ENCODE assay signal across 8 cellular contexts in genomic region chr22:30314918-30315317, GRCh38. TPM values are rescaled to one million over a fixed set of nuclear protein-coding genes. Genes with fewer than 3 reads are reported as not detected.
A peak's percentile ranks its signal among the peaks of the same experiment; 100 is the strongest.
DNase-seq lines count a peak whose midpoint lies in the region; ATAC-seq and TF ChIP-seq lines count a peak whose summit lies in the region.

No MANE protein-coding gene starts in this region.

- H3K79me1 ChIP-seq in neuronal stem cell (ENCODE audit: low read depth, low read length), result no peaks in the 10 kb centered on the region

- H3K4me3 Mint-ChIP-seq in progenitor cell of endocrine pancreas (ENCODE audit: low read depth), result no peak overlapping the region

- H3K4me1 Mint-ChIP-seq in progenitor cell of endocrine pancreas (ENCODE audit: low read depth), result peaks cover 10% of the 10 kb centered on the region

- H4K91ac ChIP-seq in neuronal stem cell (ENCODE audit: low read depth, low read length, poor library complexity), result no peak overlapping the region

- no peak overlapping the region for H3K23ac ChIP-seq in neuronal stem cell (ENCODE audit: low read depth, low read length, poor library complexity)

- peak overlapping the region; percentile 75 to 95 for H3K27ac Mint-ChIP-seq in activated naive CD4-positive, alpha-beta T cell treated with anti-CD3 and anti-CD28 coated beads, Interleukin-2, amount 50 U/mL, for 72 hours
- H3K27ac Mint-ChIP-seq in progenitor cell of endocrine pancreas, result no peak overlapping the region

- no CpG with 5 or more reads among the region's 8 CpGs for WGBS in neuronal stem cell (ENCODE audit: extremely low coverage in 2 of 2, insufficient read length in 2 of 2, insufficient replicate concordance in 1 of 2), 2 donors

- no peak overlapping the region for H2BK15ac ChIP-seq in neuronal stem cell (ENCODE audit: low read length)

- peak; percentile 62 to 87 for ATAC-seq in activated naive CD4-positive, alpha-beta T cell treated with anti-CD3 and anti-CD28 coated beads, Interleukin-2, amount 50 U/mL, for 72 hours

- H3K27me3 ChIP-seq in OCI-LY3 (ENCODE audit: low read depth, low read length) (no peaks in the 10 kb centered on the region), neuronal stem cell (ENCODE audit: control insufficient read depth in 3 of 3, insufficient read depth in 3 of 3, low read depth in 1 of 3, low read length in 3 of 3) (no peaks in the 10 kb centered on the region)

- DNase-seq in ELF-1 (ENCODE audit: low read depth, low spot score), result peak; percentile 42
- DNase-seq in activated naive CD4-positive, alpha-beta T cell treated with anti-CD3 and anti-CD28 coated beads, Interleukin-2, amount 50 U/mL, for 72 hours (ENCODE audit: low spot score in 2 of 2), result peak in 1 of 2 donors; percentile 80
- no peak for DNase-seq in neuronal stem cell (ENCODE audit: low spot score)
- DNase-seq in dedifferentiated amniotic fluid mesenchymal stem cell (ENCODE audit: extremely low spot score), result no peak
- no peak for DNase-seq in NCI-H1417 (lab: John Stamatoyannopoulos, UW)
- DNase-seq in progenitor cell of endocrine pancreas (ENCODE audit: low spot score, unreplicated experiment), result no peak

- H2BK5ac ChIP-seq in neuronal stem cell (ENCODE audit: low read length), result no peak overlapping the region

- H2BK120ac ChIP-seq in neuronal stem cell (ENCODE audit: low read depth, low read length), result no peak overlapping the region

- peaks cover 0 to 7% of the 10 kb centered on the region in 2 donors for H3K9me3 Mint-ChIP-seq in activated naive CD4-positive, alpha-beta T cell treated with anti-CD3 and anti-CD28 coated beads, Interleukin-2, amount 50 U/mL, for 72 hours
- H3K9me3 Mint-ChIP-seq in progenitor cell of endocrine pancreas (ENCODE audit: low read depth), result no peaks in the 10 kb centered on the region

- no peaks in the 10 kb centered on the region for H3K36me3 ChIP-seq in OCI-LY3 (replicated peaks; ENCODE audit: low read depth, low read length)
- H3K36me3 ChIP-seq in neuronal stem cell (replicated peaks in 1 of 2; ENCODE audit: control insufficient read depth in 2 of 2, insufficient read depth in 2 of 2, low read length in 2 of 2), result no peaks in the 10 kb centered on the region

- peak overlapping the region; percentile 69 for H3K4me2 ChIP-seq in OCI-LY3 (ENCODE audit: low read length)
- H3K4me2 ChIP-seq in neuronal stem cell (ENCODE audit: insufficient read depth, low read length, poor library complexity, severe bottlenecking), result no peak overlapping the region

- peaks cover 4% of the 10 kb centered on the region; the same call in 1 of the 2 replicates for H3K79me2 ChIP-seq in OCI-LY3 (ENCODE audit: low read length)

- H3K9me3 ChIP-seq in OCI-LY3 (ENCODE audit: insufficient read depth, low read length), result no peaks in the 10 kb centered on the region
- no peaks in the 10 kb centered on the region for H3K9me3 ChIP-seq in neuronal stem cell (replicated peaks in 1 of 2; ENCODE audit: control insufficient read depth in 2 of 2, insufficient read depth in 1 of 2, low read depth in 1 of 2, low read length in 2 of 2)

- H2BK12ac ChIP-seq in neuronal stem cell (ENCODE audit: low read length), result no peak overlapping the region

- H3K4me1 ChIP-seq in OCI-LY3 (ENCODE audit: low read length) (peaks cover 36% of the 10 kb centered on the region), neuronal stem cell (ENCODE audit: control insufficient read depth in 2 of 2, insufficient read depth in 1 of 2, low read depth in 1 of 2, low read length in 2 of 2) (peaks cover 0 to 2% of the 10 kb centered on the region in 2 donors)

- no peaks in the 10 kb centered on the region for H3K27me3 Mint-ChIP-seq in progenitor cell of endocrine pancreas

- H3K4ac ChIP-seq in neuronal stem cell (ENCODE audit: low read length), result no peak overlapping the region

- H2AFZ ChIP-seq in OCI-LY3 (ENCODE audit: low read depth, low read length) (no peak overlapping the region), neuronal stem cell (ENCODE audit: low read length) (no peak overlapping the region)

- no peak overlapping the region for H3K14ac ChIP-seq in neuronal stem cell (ENCODE audit: low read length)

- no peaks in the 10 kb centered on the region for H4K20me1 ChIP-seq in OCI-LY3 (ENCODE audit: insufficient read depth, low read length)

- no peak for TF ChIP-seq CTCF in OCI-LY3 (IDR thresholded peaks at IDR 0.05; ENCODE audit: low read depth, low read length)
- no peak for TF ChIP-seq CTCF in progenitor cell of endocrine pancreas (IDR thresholded peaks at IDR 0.05; ENCODE audit: unreplicated experiment)

- H3K18ac ChIP-seq in neuronal stem cell (ENCODE audit: low read length), result no peak overlapping the region

- H3K9ac ChIP-seq in OCI-LY3 (ENCODE audit: low read length) (peak overlapping the region; percentile 33; the same call in 1 of the 2 replicates), neuronal stem cell (ENCODE audit: low read depth, low read length, poor library complexity) (no peak overlapping the region)

- peak overlapping the region; percentile 34; the same call in 1 of the 2 replicates for H3K4me3 ChIP-seq in OCI-LY3 (ENCODE audit: low read length)
- H3K4me3 ChIP-seq in skin epidermis, result no peak overlapping the region
- H3K4me3 ChIP-seq in neuronal stem cell (ENCODE audit: low read length in 2 of 2), result no peak overlapping the region

- H3K36me3 Mint-ChIP-seq in activated naive CD4-positive, alpha-beta T cell treated with anti-CD3 and anti-CD28 coated beads, Interleukin-2, amount 50 U/mL, for 72 hours, result peaks cover 0 to 30% of the 10 kb centered on the region in 2 donors
- no peaks in the 10 kb centered on the region for H3K36me3 Mint-ChIP-seq in progenitor cell of endocrine pancreas (ENCODE audit: insufficient read depth)

- H2AK5ac ChIP-seq in neuronal stem cell (ENCODE audit: low read depth, low read length), result no peak overlapping the region

- H4K8ac ChIP-seq in neuronal stem cell (ENCODE audit: low read depth, low read length), result no peak overlapping the region

- peak overlapping the region; percentile 38 for H3K27ac ChIP-seq in OCI-LY3 (ENCODE audit: low read length)
- H3K27ac ChIP-seq in skin epidermis, result peak overlapping the region in 12 of 21 experiments; percentile 3 to 94 (median 43)
- no peak overlapping the region for H3K27ac ChIP-seq in neuronal stem cell (replicated peaks; ENCODE audit: low read length)

RNA-seq across cellular contexts. Expression of gene TBC1D10A, which starts 11.8 kb away (rescaled TPM):
- 10 to 100 TPM; 27.2 to 36.9 TPM for total RNA-seq in activated naive CD4-positive, alpha-beta T cell treated with anti-CD3 and anti-CD28 coated beads, Interleukin-2, amount 50 U/mL, for 72 hours
- 4.9 TPM for polyA plus RNA-seq in neuronal stem cell (2013, experiment 1 of 2)
- polyA plus RNA-seq in neuronal stem cell (2013, experiment 2 of 2), result 4.8 TPM
- total RNA-seq in progenitor cell of endocrine pancreas, result 10.6 and 13.4 TPM in 2 replicates

RNA-seq across cellular contexts. Expression of gene CASTOR1, which starts 25.6 kb away (rescaled TPM):
- 1 to 10 TPM; 6.3 to 7.5 TPM for total RNA-seq in activated naive CD4-positive, alpha-beta T cell treated with anti-CD3 and anti-CD28 coated beads, Interleukin-2, amount 50 U/mL, for 72 hours
- polyA plus RNA-seq in neuronal stem cell (2013, experiment 1 of 2), result 13.2 TPM
- polyA plus RNA-seq in neuronal stem cell (2013, experiment 2 of 2), result 14.0 TPM
- total RNA-seq in progenitor cell of endocrine pancreas, result 7.2 and 9.3 TPM in 2 replicates

RNA-seq across cellular contexts. Expression of gene SF3A1, which starts 41.8 kb away (rescaled TPM):
- 100 to 1,000 TPM; 229 to 281 TPM for total RNA-seq in activated naive CD4-positive, alpha-beta T cell treated with anti-CD3 and anti-CD28 coated beads, Interleukin-2, amount 50 U/mL, for 72 hours
- 131 TPM for polyA plus RNA-seq in neuronal stem cell (2013, experiment 1 of 2)
- polyA plus RNA-seq in neuronal stem cell (2013, experiment 2 of 2), result 132 TPM
- total RNA-seq in progenitor cell of endocrine pancreas, result 155 and 165 TPM in 2 replicates

RNA-seq across cellular contexts. Expression of gene CCDC157, which starts 41.9 kb away (rescaled TPM):
- total RNA-seq in activated naive CD4-positive, alpha-beta T cell treated with anti-CD3 and anti-CD28 coated beads, Interleukin-2, amount 50 U/mL, for 72 hours, result 1 to 10 TPM in 1 of 2 donors, not detected in 1; 2.9 TPM
- 4.8 TPM for polyA plus RNA-seq in neuronal stem cell (2013, experiment 1 of 2)
- polyA plus RNA-seq in neuronal stem cell (2013, experiment 2 of 2), result 4.9 TPM
- total RNA-seq in progenitor cell of endocrine pancreas, result 11.1 and 13.5 TPM in 2 replicates

RNA-seq across cellular contexts. Expression of gene OSM, which starts 48.3 kb away (rescaled TPM):
- total RNA-seq in activated naive CD4-positive, alpha-beta T cell treated with anti-CD3 and anti-CD28 coated beads, Interleukin-2, amount 50 U/mL, for 72 hours, result 10 to 100 TPM; 16.1 to 40.4 TPM
- 0.01 TPM for polyA plus RNA-seq in neuronal stem cell (2013, experiment 1 of 2)
- 0.04 TPM for polyA plus RNA-seq in neuronal stem cell (2013, experiment 2 of 2)
- total RNA-seq in progenitor cell of endocrine pancreas, result not detected in 2 replicates
